In the genomic region with DNA sequence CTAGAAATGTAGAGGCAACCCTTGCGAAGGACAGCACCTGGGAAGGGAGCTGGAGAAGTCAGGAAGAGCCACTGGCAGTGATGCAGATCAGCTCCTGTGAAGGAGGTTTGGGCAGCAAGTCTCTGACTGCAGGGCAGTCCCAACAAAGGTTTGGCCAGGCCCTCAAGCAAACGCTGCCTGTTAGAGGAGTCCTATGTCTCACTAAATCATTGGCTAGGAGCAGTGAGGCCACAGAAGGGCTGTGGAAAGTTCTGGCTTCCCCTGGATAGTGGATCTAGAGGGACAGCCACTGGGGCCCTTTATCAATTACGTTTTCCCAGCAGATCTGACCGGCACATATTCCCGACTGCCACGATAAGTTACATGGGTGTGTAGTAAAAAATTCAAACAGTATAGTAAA, we compare ENCODE assay signal across 1 cellular context.
A peak's percentile ranks its signal among the peaks of the same experiment; 100 is the strongest.
TF ChIP-seq lines count a peak whose summit lies in the region.

No MANE protein-coding gene starts in this region.

TF ChIP-seq in K562, 482 proteins besides CTCF, POLR2A, EP300 and RAD21:
- no peak for TF ChIP-seq NR2C1 (IDR thresholded peaks at IDR 0.05)
- no peak for TF ChIP-seq NR2C1 (tag; IDR thresholded peaks at IDR 0.05)
- TF ChIP-seq CBFA2T2 (conservative IDR thresholded peaks at IDR 0.05), result 0 out of 2 replicates have a peak, but pooled peaks have one; percentile 19
- no peak for TF ChIP-seq HES1 (IDR thresholded peaks at IDR 0.05; ENCODE audit: low read depth)
- peak; percentile 33; the same call in 1 of the 2 replicates for TF ChIP-seq CBFA2T3 (IDR thresholded peaks at IDR 0.05)
- TF ChIP-seq ZBTB17 (CRISPR knock-in tag; IDR thresholded peaks at IDR 0.05), result no peak
- TF ChIP-seq, protein P1, sequence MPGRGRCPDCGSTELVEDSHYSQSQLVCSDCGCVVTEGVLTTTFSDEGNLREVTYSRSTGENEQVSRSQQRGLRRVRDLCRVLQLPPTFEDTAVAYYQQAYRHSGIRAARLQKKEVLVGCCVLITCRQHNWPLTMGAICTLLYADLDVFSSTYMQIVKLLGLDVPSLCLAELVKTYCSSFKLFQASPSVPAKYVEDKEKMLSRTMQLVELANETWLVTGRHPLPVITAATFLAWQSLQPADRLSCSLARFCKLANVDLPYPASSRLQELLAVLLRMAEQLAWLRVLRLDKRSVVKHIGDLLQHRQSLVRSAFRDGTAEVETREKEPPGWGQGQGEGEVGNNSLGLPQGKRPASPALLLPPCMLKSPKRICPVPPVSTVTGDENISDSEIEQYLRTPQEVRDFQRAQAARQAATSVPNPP (IDR thresholded peaks at IDR 0.05; ENCODE audit: borderline replicate concordance, insufficient read depth, insufficient read length), result no peak
- TF ChIP-seq ZBTB5 (IDR thresholded peaks at IDR 0.05), result no peak
